ENCODE assay signal across 26 cellular contexts in the genomic region with DNA sequence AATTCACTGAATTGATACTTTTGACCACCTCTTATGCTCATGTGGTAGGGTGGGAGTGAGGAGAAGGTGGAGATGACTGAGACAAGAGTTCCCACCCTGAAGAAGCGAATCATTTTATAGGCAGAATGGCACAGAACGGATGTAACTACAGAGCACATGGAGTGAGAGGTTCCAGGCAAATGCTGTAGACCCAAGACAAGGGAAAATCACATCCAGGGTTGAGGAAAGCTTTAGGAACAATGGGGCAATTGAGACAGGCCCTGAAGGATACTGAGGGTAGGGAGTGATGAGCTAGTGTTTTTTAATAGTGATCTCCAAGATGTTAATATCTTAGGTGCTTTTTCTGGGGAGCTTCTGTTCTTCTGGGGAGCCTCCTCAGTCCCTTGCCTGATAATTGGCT.
"Had no signal": no experiment of that assay in that cellular context is flagged by ENCODE, and none has a peak within 500 bp of the region (broad histone marks: within the 10 kb centered on the region; RNA-seq: fewer than 3 reads in every experiment).

No MANE protein-coding gene starts in this region.

- H3K9me3 Mint-ChIP-seq: activated T-cell treated with anti-CD3 and anti-CD28 coated beads, Interleukin-2, amount 50 U/mL, for 4 hours; activated T-helper 17 cell treated with anti-CD3 and anti-CD28 coated beads, Interleukin-2, amount 50 U/mL, for 72 hours; brain; endodermal cell; natural killer cell treated with Interleukin-12 subunit alpha and Interleukin-12 subunit beta and Interleukin-15 and Interleukin-18, amount 100 ng/mL, for 72 hours had no signal

- H3K4me3 Mint-ChIP-seq: activated T-cell treated with anti-CD3 and anti-CD28 coated beads, Interleukin-2, amount 50 U/mL, for 4 hours; activated T-helper 17 cell treated with anti-CD3 and anti-CD28 coated beads, Interleukin-2, amount 50 U/mL, for 72 hours; brain; endodermal cell; natural killer cell treated with Interleukin-12 subunit alpha and Interleukin-12 subunit beta and Interleukin-15 and Interleukin-18, amount 100 ng/mL, for 72 hours had no signal

- ATAC-seq: activated T-cell treated with anti-CD3 and anti-CD28 coated beads, Interleukin-2, amount 50 U/mL, for 4 hours; activated T-helper 17 cell treated with anti-CD3 and anti-CD28 coated beads, Interleukin-2, amount 50 U/mL, for 72 hours; foreskin keratinocyte; heart right ventricle; left lobe of liver; mucosa of descending colon; natural killer cell treated with Interleukin-12 subunit alpha and Interleukin-12 subunit beta and Interleukin-15 and Interleukin-18, amount 100 ng/mL, for 72 hours; sciatic nerve; stimulated activated naive CD8-positive, alpha-beta T cell treated with anti-CD3 and anti-CD28 coated beads, Interleukin-15, Interleukin-2, amounts not matched to agents 100 U/mL and 50 U/mL, for 24 hours had no signal

- H3K27me3 Mint-ChIP-seq: activated T-helper 17 cell treated with anti-CD3 and anti-CD28 coated beads, Interleukin-2, amount 50 U/mL, for 72 hours; brain; natural killer cell treated with Interleukin-12 subunit alpha and Interleukin-12 subunit beta and Interleukin-15 and Interleukin-18, amount 100 ng/mL, for 72 hours had no signal

- H3K27ac ChIP-seq: ascending aorta, cardiac muscle cell, esophagus muscularis mucosa, foreskin keratinocyte, heart right ventricle, prostate gland, skin epidermis, upper lobe of left lung, vagina had no signal

- H3K27ac Mint-ChIP-seq: brain; natural killer cell treated with Interleukin-12 subunit alpha and Interleukin-12 subunit beta and Interleukin-15 and Interleukin-18, amount 100 ng/mL, for 72 hours had no signal

- H3K4me1 Mint-ChIP-seq: activated T-helper 17 cell treated with anti-CD3 and anti-CD28 coated beads, Interleukin-2, amount 50 U/mL, for 72 hours had no signal

- DNase-seq: activated CD4-positive, alpha-beta T cell treated with anti-CD3 and anti-CD28 coated beads for 4 hours; activated CD4-positive, alpha-beta T cell treated with anti-CD3 and anti-CD28 coated beads, Interleukin-2, amount 50 U/mL, for 4 hours; activated CD4-positive, CD25-positive, alpha-beta regulatory T cell; activated gamma-delta T cell treated with Interleukin-2 at 50 U/mL for 16 hours; activated naive CD4-positive, alpha-beta T cell treated with anti-CD3 and anti-CD28 coated beads, Interleukin-2, amount 50 U/mL, for 16 hours; activated T-cell treated with anti-CD3 and anti-CD28 coated beads, Interleukin-2, amount 50 U/mL, for 4 hours; endodermal cell; foreskin keratinocyte; heart right ventricle; mucosa of descending colon; retina; stimulated activated CD4-positive, alpha-beta T cell treated with anti-CD3 and anti-CD28 coated beads, Interleukin-12 subunit alpha, Interleukin-12 subunit beta, amount 100 ng/mL, for 4 hours; stimulated activated CD4-positive, alpha-beta T cell treated with anti-CD3 and anti-CD28 coated beads, Interleukin-4, amount 100 ng/mL, for 1 hour; stimulated activated naive CD8-positive, alpha-beta T cell treated with anti-CD3 and anti-CD28 coated beads, Interleukin-15, Interleukin-2, amounts not matched to agents 100 U/mL and 50 U/mL, for 24 hours; upper lobe of left lung had no signal
